17 cellular contexts compared by ENCODE assay signal in genomic region chr2:28339516-28340175, GRCh38. TPM values are rescaled to one million over a fixed set of nuclear protein-coding genes. Genes with fewer than 3 reads are reported as not detected.
DNase-seq lines count a peak whose midpoint lies in the region; ATAC-seq and TF ChIP-seq lines count a peak whose summit lies in the region.
"Had no signal": no experiment of that assay in that cellular context is flagged by ENCODE, and none has a peak within 500 bp of the region (broad histone marks: within the 10 kb centered on the region; RNA-seq: fewer than 3 reads in every experiment).

No MANE protein-coding gene starts in this region.

- intact Hi-C loops in CD4-positive, alpha-beta memory T cell (cut with micrococcal nuclease): no loop called here
- intact Hi-C loops in sciatic nerve (cut with DNase I): no loop called here

- H3K4me3 ChIP-seq in CD4-positive, alpha-beta memory T cell (ENCODE audit: low read length in 2 of 2): no peak overlapping the region
- no peak overlapping the region for H3K4me3 ChIP-seq in hepatocyte
- H3K4me3 ChIP-seq: mucosa of descending colon, prostate gland, upper lobe of left lung had no signal

- H3K27me3 Mint-ChIP-seq in CD4-positive, alpha-beta memory T cell: no peaks in the 10 kb centered on the region
- H3K27me3 Mint-ChIP-seq in T-helper 17 cell: no peaks in the 10 kb centered on the region
- H3K27me3 Mint-ChIP-seq: B cell had no signal

- no peak overlapping the region for H3K4me3 Mint-ChIP-seq in CD4-positive, alpha-beta memory T cell
- no peak overlapping the region for H3K4me3 Mint-ChIP-seq in T-helper 17 cell
- H3K4me3 Mint-ChIP-seq: B cell had no signal

- DNase-seq in CD4-positive, alpha-beta memory T cell: no peak
- DNase-seq in T-helper 17 cell (no peak), hepatocyte (ENCODE audit: low spot score) (no peak), sciatic nerve (ENCODE audit: low spot score) (peak; percentile 59), NCI-H2171 treated with DMSO at 0.1 percent for 48 hours (lab: John Stamatoyannopoulos, UW) (no peak), KG1 (lab: John Stamatoyannopoulos, UW) (no peak), NCI-H2029 (lab: John Stamatoyannopoulos, UW) (no peak)
- DNase-seq: activated gamma-delta T cell treated with Interleukin-2 at 50 U/mL for 16 hours; NCI-H1694; NCI-H510A treated with DMSO at 0.1 percent for 48 hours; SK-N-SH; stimulated activated CD8-positive, alpha-beta memory T cell treated with anti-CD3 and anti-CD28 coated beads, Interleukin-4, amount 100 ng/mL, for 48 hours; upper lobe of left lung had no signal

- POLR2A ChIA-PET in CD4-positive, alpha-beta memory T cell (lab: Charles Lee; ENCODE audit: partially characterized antibody): no interaction called here

- H3K36me3 Mint-ChIP-seq in CD4-positive, alpha-beta memory T cell: no peaks in the 10 kb centered on the region
- H3K36me3 Mint-ChIP-seq in T-helper 17 cell (ENCODE audit: low read depth): peaks cover 4% of the 10 kb centered on the region

- peaks cover 3 to 12% (median 4%) of the 10 kb centered on the region in 4 donors for H3K4me1 Mint-ChIP-seq in CD4-positive, alpha-beta memory T cell
- peaks cover 14% of the 10 kb centered on the region for H3K4me1 Mint-ChIP-seq in T-helper 17 cell
- H3K4me1 Mint-ChIP-seq: B cell had no signal

- H3K36me3 ChIP-seq in CD4-positive, alpha-beta memory T cell (ENCODE audit: insufficient read depth, low read length): no peaks in the 10 kb centered on the region
- no peaks in the 10 kb centered on the region for H3K36me3 ChIP-seq in hepatocyte (replicated peaks; ENCODE audit: insufficient read depth, low read depth)
- H3K36me3 ChIP-seq: prostate gland, upper lobe of left lung had no signal

- H3K79me2 ChIP-seq in hepatocyte: no peaks in the 10 kb centered on the region

- H3K9me2 ChIP-seq in hepatocyte (replicated peaks; ENCODE audit: insufficient read depth): no peaks in the 10 kb centered on the region
- H3K9me2 ChIP-seq: SK-N-SH had no signal

- no peaks in the 10 kb centered on the region for H3K9me3 Mint-ChIP-seq in CD4-positive, alpha-beta memory T cell

- CTCF ChIA-PET in CD4-positive, alpha-beta memory T cell (lab: Charles Lee; ENCODE audit: partially characterized antibody): no interaction called here

- H3K27ac ChIP-seq in CD4-positive, alpha-beta memory T cell (ENCODE audit: low read depth, low read length): no peak overlapping the region
- peak overlapping the region; percentile 89 for H3K27ac ChIP-seq in hepatocyte

- 85% methylated on average over 10 of the region's 10 CpGs for WGBS in hepatocyte (ENCODE audit: low lambda C conversion rate, missing lambda C conversion rate)

- H3K4me1 ChIP-seq in CD4-positive, alpha-beta memory T cell (ENCODE audit: insufficient read depth, low read length): no peaks in the 10 kb centered on the region
- H3K4me1 ChIP-seq in hepatocyte (ENCODE audit: insufficient read depth): peaks cover 60% of the 10 kb centered on the region

- no peaks in the 10 kb centered on the region for H4K20me1 ChIP-seq in hepatocyte (ENCODE audit: insufficient read depth, poor library complexity, severe bottlenecking)

- no peaks in the 10 kb centered on the region for H3K9me3 ChIP-seq in CD4-positive, alpha-beta memory T cell (ENCODE audit: control insufficient read depth in 1 of 2, low read length in 2 of 2)
- H3K9me3 ChIP-seq in T-helper 17 cell (ENCODE audit: control insufficient read depth, low read length, poor library complexity, severe bottlenecking): no peaks in the 10 kb centered on the region
- H3K9me3 ChIP-seq in hepatocyte (ENCODE audit: low read depth): no peaks in the 10 kb centered on the region
- H3K9me3 ChIP-seq: mucosa of descending colon, prostate gland, SK-N-SH, upper lobe of left lung had no signal

- H3K27ac Mint-ChIP-seq in CD4-positive, alpha-beta memory T cell: peak overlapping the region in 4 of 7 donors; percentile 39 to 71 (median 54)
- peak overlapping the region; percentile 75 for H3K27ac Mint-ChIP-seq in T-helper 17 cell
- H3K27ac Mint-ChIP-seq: B cell had no signal

- no peaks in the 10 kb centered on the region for H3K27me3 ChIP-seq in CD4-positive, alpha-beta memory T cell (ENCODE audit: insufficient read depth, low read length)
- no peaks in the 10 kb centered on the region for H3K27me3 ChIP-seq in hepatocyte
- H3K27me3 ChIP-seq: upper lobe of left lung had no signal

- ATAC-seq in T-helper 17 cell: no peak
- ATAC-seq in sciatic nerve: no peak
- no peak for ATAC-seq in GM19035 (IDR thresholded peaks at IDR 0.05; ENCODE audit: unreplicated experiment)

- H3K4me2 ChIP-seq in hepatocyte: peak overlapping the region; percentile 29
- H3K4me2 ChIP-seq: SK-N-SH had no signal

- no peak overlapping the region for H2AFZ ChIP-seq in hepatocyte

- TF ChIP-seq CTCF in hepatocyte (IDR thresholded peaks at IDR 0.05; ENCODE audit: poor library complexity): no peak

RNA-seq across cellular contexts. Expression of gene FOSL2, which starts 53.0 kb away (rescaled TPM):
- total RNA-seq in CD4-positive, alpha-beta memory T cell: 1 to 10 TPM; 6.6 to 6.7 TPM
- polyA plus RNA-seq in CD4-positive, alpha-beta memory T cell: 1 to 10 TPM; 4.7 to 5.0 TPM
- 100 to 1,000 TPM; 114 to 153 TPM for total RNA-seq in T-helper 17 cell
- 148 and 164 TPM in 2 replicates for total RNA-seq in hepatocyte
- polyA plus RNA-seq in hepatocyte: 84.0 and 91.1 TPM in 2 replicates
- total RNA-seq in sciatic nerve: 230 TPM

Comparison
In these comparisons a context has a peak if more than half of its experiments do, and no peak if none do; other contexts are left out.
1. RNA of gene FOSL2, which starts 53.0 kb away (total RNA-seq): 230 TPM in sciatic nerve (single experiment), 114 to 153 TPM in T-helper 17 cell and 148 to 164 TPM in hepatocyte; 6.6 to 6.7 TPM in CD4-positive, alpha-beta memory T cell; every median in the first group is over 10 times any median in the second.